1 cellular context compared by ENCODE assay signal in the genomic region with DNA sequence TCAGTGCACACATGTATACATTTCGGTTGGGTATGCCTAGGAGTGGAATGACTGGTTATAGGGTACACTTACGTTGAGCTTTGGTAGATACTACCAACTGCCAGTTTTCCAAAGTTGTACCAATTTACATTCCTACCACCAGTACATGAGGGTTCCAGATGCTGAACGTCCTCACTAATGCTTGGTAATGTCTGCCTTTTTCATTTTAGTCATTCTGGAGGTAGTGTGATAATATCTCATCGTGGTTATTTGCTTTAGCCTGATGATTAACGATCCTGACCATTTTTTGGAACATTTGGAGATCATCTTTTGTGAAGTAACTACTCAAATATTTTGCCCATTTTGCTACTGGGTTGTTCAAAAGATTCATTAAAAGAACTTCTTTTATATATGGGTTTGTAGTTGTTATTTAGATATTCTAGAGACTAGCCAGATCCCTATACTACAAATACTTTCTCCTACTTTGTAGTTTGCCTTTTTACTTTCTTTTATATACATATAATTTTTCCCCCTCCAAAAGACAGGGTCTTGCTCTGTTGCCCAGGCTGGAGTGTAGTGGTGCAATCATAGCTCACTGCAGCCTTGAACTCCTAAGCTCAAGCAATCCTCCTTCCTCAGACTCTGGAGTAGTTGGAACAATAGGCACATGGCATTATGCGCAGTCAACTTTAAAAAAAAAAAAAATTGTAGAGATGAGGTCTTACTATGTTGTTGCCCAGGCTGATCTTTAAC.
TF ChIP-seq lines count a peak whose summit lies in the region.

No MANE protein-coding gene starts in this region.

TF ChIP-seq in WTC11, 78 proteins besides CTCF, POLR2A, EP300 and RAD21:
- TF ChIP-seq ZNF121 (CRISPR knock-in tag; IDR thresholded peaks at IDR 0.05) (peak; percentile 56; the same call in 1 of the 2 replicates), CREB1 (CRISPR knock-in tag; IDR thresholded peaks at IDR 0.05) (no peak), SP1 (CRISPR knock-in tag; conservative IDR thresholded peaks at IDR 0.05) (no peak), ETV6 (CRISPR knock-in tag; IDR thresholded peaks at IDR 0.05) (no peak)
- TF ChIP-seq, protein P1, sequence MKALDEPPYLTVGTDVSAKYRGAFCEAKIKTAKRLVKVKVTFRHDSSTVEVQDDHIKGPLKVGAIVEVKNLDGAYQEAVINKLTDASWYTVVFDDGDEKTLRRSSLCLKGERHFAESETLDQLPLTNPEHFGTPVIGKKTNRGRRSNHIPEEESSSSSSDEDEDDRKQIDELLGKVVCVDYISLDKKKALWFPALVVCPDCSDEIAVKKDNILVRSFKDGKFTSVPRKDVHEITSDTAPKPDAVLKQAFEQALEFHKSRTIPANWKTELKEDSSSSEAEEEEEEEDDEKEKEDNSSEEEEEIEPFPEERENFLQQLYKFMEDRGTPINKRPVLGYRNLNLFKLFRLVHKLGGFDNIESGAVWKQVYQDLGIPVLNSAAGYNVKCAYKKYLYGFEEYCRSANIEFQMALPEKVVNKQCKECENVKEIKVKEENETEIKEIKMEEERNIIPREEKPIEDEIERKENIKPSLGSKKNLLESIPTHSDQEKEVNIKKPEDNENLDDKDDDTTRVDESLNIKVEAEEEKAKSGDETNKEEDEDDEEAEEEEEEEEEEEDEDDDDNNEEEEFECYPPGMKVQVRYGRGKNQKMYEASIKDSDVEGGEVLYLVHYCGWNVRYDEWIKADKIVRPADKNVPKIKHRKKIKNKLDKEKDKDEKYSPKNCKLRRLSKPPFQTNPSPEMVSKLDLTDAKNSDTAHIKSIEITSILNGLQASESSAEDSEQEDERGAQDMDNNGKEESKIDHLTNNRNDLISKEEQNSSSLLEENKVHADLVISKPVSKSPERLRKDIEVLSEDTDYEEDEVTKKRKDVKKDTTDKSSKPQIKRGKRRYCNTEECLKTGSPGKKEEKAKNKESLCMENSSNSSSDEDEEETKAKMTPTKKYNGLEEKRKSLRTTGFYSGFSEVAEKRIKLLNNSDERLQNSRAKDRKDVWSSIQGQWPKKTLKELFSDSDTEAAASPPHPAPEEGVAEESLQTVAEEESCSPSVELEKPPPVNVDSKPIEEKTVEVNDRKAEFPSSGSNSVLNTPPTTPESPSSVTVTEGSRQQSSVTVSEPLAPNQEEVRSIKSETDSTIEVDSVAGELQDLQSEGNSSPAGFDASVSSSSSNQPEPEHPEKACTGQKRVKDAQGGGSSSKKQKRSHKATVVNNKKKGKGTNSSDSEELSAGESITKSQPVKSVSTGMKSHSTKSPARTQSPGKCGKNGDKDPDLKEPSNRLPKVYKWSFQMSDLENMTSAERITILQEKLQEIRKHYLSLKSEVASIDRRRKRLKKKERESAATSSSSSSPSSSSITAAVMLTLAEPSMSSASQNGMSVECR (CRISPR knock-in tag; IDR thresholded peaks at IDR 0.05; ENCODE audit: borderline replicate concordance): no peak
- TF ChIP-seq, protein P2, sequence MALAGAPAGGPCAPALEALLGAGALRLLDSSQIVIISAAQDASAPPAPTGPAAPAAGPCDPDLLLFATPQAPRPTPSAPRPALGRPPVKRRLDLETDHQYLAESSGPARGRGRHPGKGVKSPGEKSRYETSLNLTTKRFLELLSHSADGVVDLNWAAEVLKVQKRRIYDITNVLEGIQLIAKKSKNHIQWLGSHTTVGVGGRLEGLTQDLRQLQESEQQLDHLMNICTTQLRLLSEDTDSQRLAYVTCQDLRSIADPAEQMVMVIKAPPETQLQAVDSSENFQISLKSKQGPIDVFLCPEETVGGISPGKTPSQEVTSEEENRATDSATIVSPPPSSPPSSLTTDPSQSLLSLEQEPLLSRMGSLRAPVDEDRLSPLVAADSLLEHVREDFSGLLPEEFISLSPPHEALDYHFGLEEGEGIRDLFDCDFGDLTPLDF (CRISPR knock-in tag; IDR thresholded peaks at IDR 0.05): no peak
